ENCODE assay signal across 30 cellular contexts in the genomic region with DNA sequence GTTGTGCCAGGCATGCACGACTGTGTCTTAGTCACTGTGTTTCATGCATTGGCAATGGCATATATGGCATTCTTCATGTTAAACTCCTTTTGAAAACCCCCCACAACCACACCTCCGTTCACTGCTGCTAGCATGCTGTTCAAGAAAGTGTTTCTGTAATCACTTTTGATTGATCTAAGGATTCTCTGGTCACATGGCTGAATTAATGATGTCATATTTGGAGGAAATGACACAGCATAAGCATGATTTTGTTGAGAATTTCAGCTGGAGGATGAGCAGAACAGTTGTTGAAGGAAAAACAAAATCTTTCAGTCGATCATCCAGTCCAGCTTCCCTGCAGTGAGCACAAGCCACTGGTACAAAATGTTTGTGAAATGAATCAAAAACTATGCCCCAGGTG.
"Had no signal": no experiment of that assay in that cellular context is flagged by ENCODE, and none has a peak within 500 bp of the region (broad histone marks: within the 10 kb centered on the region; RNA-seq: fewer than 3 reads in every experiment).

No MANE protein-coding gene starts in this region.

- ATAC-seq: activated naive CD4-positive, alpha-beta T cell treated with anti-CD3 and anti-CD28 coated beads, Interleukin-2, amount 50 U/mL, for 72 hours; activated T-cell treated with anti-CD3 and anti-CD28 coated beads, Interleukin-2, amount 50 U/mL, for 72 hours; WTC11 had no signal

- H3K4me1 ChIP-seq: ascending aorta, breast epithelium, colonic mucosa had no signal

- H3K27ac ChIP-seq: ascending aorta, breast epithelium, cardiac muscle cell, colonic mucosa, epithelial cell of prostate, VCaP had no signal

- H3K27me3 ChIP-seq: ascending aorta, breast epithelium, cardiac muscle cell, colonic mucosa had no signal

- DNase-seq: activated CD4-positive, alpha-beta memory T cell treated with anti-CD3 and anti-CD28 coated beads, Interleukin-2, amount 10 ng/mL, durations not matched to agents 7 days and 5 days; activated CD4-positive, alpha-beta T cell treated with anti-CD3 and anti-CD28 coated beads for 1 hour; activated CD4-positive, alpha-beta T cell treated with anti-CD3 and anti-CD28 coated beads for 4 hours; activated CD4-positive, alpha-beta T cell treated with anti-CD3 and anti-CD28 coated beads, Interleukin-2, amount 10 ng/mL, durations not matched to agents 7 days and 5 days; activated CD4-positive, alpha-beta T cell treated with anti-CD3 and anti-CD28 coated beads, Interleukin-2, amount 50 U/mL, for 4 hours; activated CD8-positive, alpha-beta memory T cell treated with anti-CD3 and anti-CD28 coated beads, Interleukin-2, amount 50 U/mL, for 48 hours; activated gamma-delta T cell; activated naive CD4-positive, alpha-beta T cell; activated naive CD4-positive, alpha-beta T cell treated with anti-CD3 and anti-CD28 coated beads, Interleukin-2, amount 10 ng/mL, durations not matched to agents 7 days and 5 days; activated naive CD8-positive, alpha-beta T cell treated with anti-CD3 and anti-CD28 coated beads, Interleukin-2, amount 10 ng/mL, durations not matched to agents 7 days and 5 days; activated T-cell treated with anti-CD3 and anti-CD28 coated beads for 4 hours; activated T-cell treated with anti-CD3 and anti-CD28 coated beads, Interleukin-2, amount 50 U/mL, for 24 hours; activated T-cell treated with anti-CD3 and anti-CD28 coated beads, Interleukin-2, amount 50 U/mL, for 72 hours; central memory CD4-positive, alpha-beta T cell; cerebellar nuclear complex; colonic mucosa; effector CD8-positive, alpha-beta T cell; foreskin fibroblast; head of caudate nucleus; T-helper 2 cell had no signal

- H3K36me3 ChIP-seq: ascending aorta, breast epithelium, cardiac muscle cell, colonic mucosa had no signal

- H3K9me3 ChIP-seq: ascending aorta, breast epithelium, colonic mucosa had no signal

- H3K4me3 ChIP-seq: ascending aorta, breast epithelium, cardiac muscle cell, colonic mucosa had no signal

- FAIRE-seq: endometrium, endothelial cell of umbilical vein, frontal cortex had no signal
